24 cellular contexts compared by ENCODE assay signal in the genomic region with DNA sequence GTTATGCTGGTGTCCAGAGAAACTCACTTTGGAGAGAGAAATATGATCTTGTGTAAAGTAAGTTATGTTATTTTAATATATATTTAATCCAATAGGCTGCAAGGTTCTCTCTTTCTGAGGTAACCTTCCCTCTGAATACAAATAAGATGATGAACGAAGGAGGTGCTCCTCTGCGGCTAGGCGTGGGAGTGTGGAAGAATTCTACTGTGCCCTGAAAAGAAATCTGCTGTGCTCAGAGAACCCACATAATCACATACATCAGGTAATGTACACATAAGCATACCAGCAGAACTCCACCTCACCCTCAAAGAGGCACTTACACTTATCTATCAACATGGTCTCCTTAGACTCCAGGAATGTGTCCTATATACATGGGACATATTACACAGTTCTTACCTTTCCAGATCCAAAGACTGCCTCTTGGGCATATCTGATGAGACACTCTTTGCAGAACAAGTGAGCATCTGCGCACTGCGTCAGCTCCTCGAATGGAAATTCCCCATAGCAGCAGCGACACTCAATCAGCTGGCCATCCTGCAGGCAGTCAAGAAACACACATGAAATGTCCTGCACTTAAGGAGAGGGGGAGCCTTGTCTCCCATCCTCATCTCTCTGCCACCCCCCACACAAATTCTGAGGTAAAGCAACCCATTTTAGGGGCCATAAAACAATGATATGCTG.
"Had no signal": no experiment of that assay in that cellular context is flagged by ENCODE, and none has a peak within 500 bp of the region (broad histone marks: within the 10 kb centered on the region; RNA-seq: fewer than 3 reads in every experiment).

No MANE protein-coding gene starts in this region.

- H3K4me2 ChIP-seq: hepatocyte, smooth muscle cell had no signal

- H3K27ac ChIP-seq: heart left ventricle, hepatocyte, left lung, prostate gland, right atrium auricular region, stomach, testis, tibial artery, vagina had no signal

- H3K27me3 ChIP-seq: heart left ventricle, hepatocyte, left lung, right atrium auricular region, stomach, testis, tibial artery, vagina had no signal

- ATAC-seq: effector memory CD8-positive, alpha-beta T cell; heart left ventricle; left cardiac atrium; left lung; naive thymus-derived CD4-positive, alpha-beta T cell; sciatic nerve had no signal

- H3K27me3 Mint-ChIP-seq: effector memory CD8-positive, alpha-beta T cell; naive thymus-derived CD4-positive, alpha-beta T cell; type B pancreatic cell had no signal

- H3K27ac Mint-ChIP-seq: nephron, type B pancreatic cell had no signal

- H3K79me2 ChIP-seq: hepatocyte had no signal

- H3K4me1 Mint-ChIP-seq: nephron had no signal

- H2AFZ ChIP-seq: hepatocyte had no signal

- H3K9me3 ChIP-seq: heart left ventricle, left lung, prostate gland, right atrium auricular region, stomach, testis, tibial artery, vagina had no signal

- H3K4me3 ChIP-seq: heart left ventricle, hepatocyte, left lung, prostate gland, right atrium auricular region, smooth muscle cell, stomach, testis, tibial artery, vagina had no signal

- H3K9me3 Mint-ChIP-seq: effector memory CD8-positive, alpha-beta T cell; naive thymus-derived CD4-positive, alpha-beta T cell; nephron; type B pancreatic cell had no signal

- DNase-seq: cortex of kidney; effector memory CD8-positive, alpha-beta T cell; heart left ventricle; left cardiac atrium; left lung; mesenchymal stem cell; midbrain; naive thymus-derived CD4-positive, alpha-beta T cell; stimulated activated CD4-positive, alpha-beta T cell treated with anti-CD3 and anti-CD28 coated beads, Interleukin-12 subunit alpha, Interleukin-12 subunit beta, amount 100 ng/mL, for 4 hours; stimulated activated CD4-positive, alpha-beta T cell treated with anti-CD3 and anti-CD28 coated beads, Interleukin-1b, Interleukin-23, amount 100 ng/mL, for 48 hours; stimulated activated CD4-positive, alpha-beta T cell treated with anti-CD3 and anti-CD28 coated beads, Interleukin-4, amount 100 ng/mL, for 1 hour; stimulated activated CD8-positive, alpha-beta memory T cell treated with anti-CD3 and anti-CD28 coated beads, Interleukin-4, amount 100 ng/mL, for 48 hours; stimulated activated naive CD4-positive, alpha-beta T cell; stomach; testis; tibial artery had no signal

- H3K4me3 Mint-ChIP-seq: effector memory CD8-positive, alpha-beta T cell; naive thymus-derived CD4-positive, alpha-beta T cell; nephron; type B pancreatic cell had no signal

- H3K4me1 ChIP-seq: heart left ventricle, left lung, prostate gland, right atrium auricular region, stomach, testis, vagina had no signal
